17 cellular contexts compared by ENCODE assay signal in genomic region chr1:22879445-22879844, GRCh38.
DNase-seq lines count a peak whose midpoint lies in the region; ATAC-seq, FAIRE-seq and TF ChIP-seq lines count a peak whose summit lies in the region.
"Had no signal": no experiment of that assay in that cellular context is flagged by ENCODE, and none has a peak within 500 bp of the region (broad histone marks: within the 10 kb centered on the region; RNA-seq: fewer than 3 reads in every experiment).

No MANE protein-coding gene starts in this region.

- POLR2A ChIA-PET in SK-N-SH (lab: Yijun Ruan, JAX) (no interaction called here), HEK293 (lab: Yijun Ruan, JAX) (no interaction called here)

- H3F3A ChIP-seq in SK-N-SH (replicated peaks; ENCODE audit: insufficient read depth) = no peaks in the 10 kb centered on the region

- ATAC-seq in SK-N-SH treated with all-trans-retinoic acid at 6 μM for 48 hours = no peak
- no peak for ATAC-seq in GM19328 (IDR thresholded peaks at IDR 0.05; ENCODE audit: unreplicated experiment)
- ATAC-seq in HG03432 (IDR thresholded peaks at IDR 0.05; ENCODE audit: unreplicated experiment) = no peak

- CTCF ChIA-PET in SK-N-SH (lab: Yijun Ruan, JAX) = interaction anchor here (1.3 to 2.6 kb wide), 2 partner anchors 9 to 17 kb away, joined by 5 to 13 read pairs; no protein-coding TSS in a partner anchor
- CTCF ChIA-PET in HEK293 (lab: Yijun Ruan, JAX) = interaction anchor here (0.7 to 1.1 kb wide), 4 partner anchors 9 to 205 kb away, joined by 3 to 4 read pairs (median 4); no protein-coding TSS in a partner anchor

- H3K4me3 ChIP-seq in SK-N-SH (ENCODE audit: low read depth in 2 of 2, low read length in 1 of 2) (no peak overlapping the region), HEK293 (ENCODE audit: low read depth, low read length) (no peak overlapping the region), bronchial epithelial cell (ENCODE audit: low read depth, low read length) (no peak overlapping the region), Karpas-422 (ENCODE audit: low read length) (no peak overlapping the region)
- H3K4me3 ChIP-seq: HAP-1 had no signal

- H3K79me2 ChIP-seq in SK-N-SH (ENCODE audit: insufficient read depth) (no peaks in the 10 kb centered on the region), Karpas-422 (ENCODE audit: low read length) (no peaks in the 10 kb centered on the region)

- no peak for TF ChIP-seq CTCF in SK-N-SH (IDR thresholded peaks at IDR 0.05)
- no peak for TF ChIP-seq CTCF in HEK293 (tag by site-specific recombination; IDR thresholded peaks at IDR 0.05)
- no peak for TF ChIP-seq CTCF in bronchial epithelial cell (IDR thresholded peaks at IDR 0.05; ENCODE audit: insufficient read depth, low read length, severe bottlenecking)

- H3K4me2 ChIP-seq in SK-N-SH (0 out of 2 replicates have a peak overlapping the region, but pooled peaks have one; percentile 3), Karpas-422 (ENCODE audit: low read depth, low read length, poor library complexity, severe bottlenecking) (no peak overlapping the region)

- no peak for TF ChIP-seq RAD21 in SK-N-SH (IDR thresholded peaks at IDR 0.05; ENCODE audit: low read length)

- H3K9me2 ChIP-seq in SK-N-SH = no peaks in the 10 kb centered on the region
- H3K9me2 ChIP-seq in Karpas-422 (replicated peaks; ENCODE audit: insufficient read depth, low read length) = no peaks in the 10 kb centered on the region

- H2AFZ ChIP-seq in SK-N-SH (ENCODE audit: low read depth) (no peak overlapping the region), Karpas-422 (ENCODE audit: low read length) (no peak overlapping the region)

- H4K20me1 ChIP-seq in SK-N-SH (ENCODE audit: insufficient read depth) (no peaks in the 10 kb centered on the region), Karpas-422 (ENCODE audit: insufficient read depth, low read depth, low read length) (no peaks in the 10 kb centered on the region)

- peaks cover 0 to 8% of the 10 kb centered on the region in 2 experiments; a peak in 3 of 4 replicates for H3K4me1 ChIP-seq in SK-N-SH (ENCODE audit: control insufficient read depth in 1 of 2, insufficient read depth in 2 of 2, low read depth in 1 of 2, low read length in 1 of 2)
- no peaks in the 10 kb centered on the region for H3K4me1 ChIP-seq in HEK293 (ENCODE audit: control insufficient read depth, insufficient read depth, low read length)
- no peaks in the 10 kb centered on the region for H3K4me1 ChIP-seq in Karpas-422 (ENCODE audit: low read length)
- H3K4me1 ChIP-seq: HAP-1 had no signal

- TF ChIP-seq EP300 in SK-N-SH (IDR thresholded peaks at IDR 0.05; ENCODE audit: borderline replicate concordance in 1 of 2, low read depth in 1 of 2, low read length in 1 of 2) = no peak

- 0% methylated on average over 1 of the region's 3 CpGs for WGBS in SK-N-SH (ENCODE audit: low lambda C conversion rate)

- H3K9ac ChIP-seq in SK-N-SH (no peak overlapping the region), Karpas-422 (ENCODE audit: low read length) (no peak overlapping the region)

- no peaks in the 10 kb centered on the region for H3K27me3 ChIP-seq in SK-N-SH (ENCODE audit: insufficient read depth)
- no peaks in the 10 kb centered on the region for H3K27me3 ChIP-seq in bronchial epithelial cell (ENCODE audit: control insufficient read depth, insufficient read depth, low read length)
- no peaks in the 10 kb centered on the region for H3K27me3 ChIP-seq in Karpas-422 (ENCODE audit: low read length)

- no peaks in the 10 kb centered on the region for H3K9me3 ChIP-seq in SK-N-SH
- no peaks in the 10 kb centered on the region for H3K9me3 ChIP-seq in HEK293 (ENCODE audit: control insufficient read depth, insufficient read depth, low read depth, low read length)
- no peaks in the 10 kb centered on the region for H3K9me3 ChIP-seq in Karpas-422 (ENCODE audit: low read length)
- H3K9me3 ChIP-seq: HAP-1 had no signal

- peaks cover 0 to 4% of the 10 kb centered on the region in 2 experiments for H3K36me3 ChIP-seq in SK-N-SH (replicated peaks in 1 of 2; ENCODE audit: control insufficient read depth in 1 of 2, insufficient read depth in 2 of 2, low read length in 1 of 2)
- H3K36me3 ChIP-seq in HEK293 (ENCODE audit: control insufficient read depth in 2 of 2, insufficient read depth in 1 of 2, low read length in 2 of 2) = no peaks in the 10 kb centered on the region
- H3K36me3 ChIP-seq in bronchial epithelial cell (ENCODE audit: control insufficient read depth, insufficient read depth, low read length) = no peaks in the 10 kb centered on the region
- no peaks in the 10 kb centered on the region for H3K36me3 ChIP-seq in Karpas-422 (ENCODE audit: insufficient read depth, low read length)
- H3K36me3 ChIP-seq: HAP-1 had no signal

- peak; percentile 70 for FAIRE-seq in bronchial epithelial cell (lab: Jason Lieb, UNC)
- FAIRE-seq: G401.6, GM12891, HTR-8/SVneo had no signal

- H3K27ac ChIP-seq in SK-N-SH (ENCODE audit: low read depth in 2 of 2, low read length in 1 of 2) (no peak overlapping the region; a peak in 1 of 4 replicates), HEK293 (ENCODE audit: extremely low read depth, low read depth, low read length) (no peak overlapping the region), Karpas-422 (ENCODE audit: low read length) (no peak overlapping the region)
- H3K27ac ChIP-seq: 22Rv1, C4-2B had no signal

- DNase-seq in SK-N-SH (no peak), bronchial epithelial cell (ENCODE audit: low read depth) (no peak), Karpas-422 (no peak)
- DNase-seq: CD4-positive, alpha-beta memory T cell; DMS79; GOT3; KBM-7 had no signal

TF ChIP-seq in SK-N-SH, 30 proteins besides CTCF, POLR2A, EP300 and RAD21 (continues in another document):
- TF ChIP-seq GATA2 (CRISPR knock-in tag; IDR thresholded peaks at IDR 0.05) = no peak
- no peak for TF ChIP-seq JUND (IDR thresholded peaks at IDR 0.05)
- TF ChIP-seq PBX3 (IDR thresholded peaks at IDR 0.05) = no peak
- TF ChIP-seq USF2 (IDR thresholded peaks at IDR 0.05; ENCODE audit: borderline replicate concordance, low read depth, low read length) = no peak

TF ChIP-seq in SK-N-SH treated with all-trans-retinoic acid at 6 μM for 48 hours, 23 proteins besides CTCF, POLR2A, EP300 and RAD21 (continues in another document):
- TF ChIP-seq OSR1 (CRISPR knock-in tag; IDR thresholded peaks at IDR 0.05) = no peak
- no peak for TF ChIP-seq PATZ1 (CRISPR knock-in tag; IDR thresholded peaks at IDR 0.05; ENCODE audit: borderline replicate concordance)
- no peak for TF ChIP-seq ZNF565 (CRISPR knock-in tag; conservative IDR thresholded peaks at IDR 0.05; ENCODE audit: low read depth)
- no peak for TF ChIP-seq PPARA (CRISPR knock-in tag; IDR thresholded peaks at IDR 0.05; ENCODE audit: borderline replicate concordance)
- TF ChIP-seq CSDC2 (CRISPR knock-in tag; IDR thresholded peaks at IDR 0.05) = no peak
- no peak for TF ChIP-seq ZFP30 (CRISPR knock-in tag; IDR thresholded peaks at IDR 0.05)
- TF ChIP-seq ZC3H10 (CRISPR knock-in tag; IDR thresholded peaks at IDR 0.05) = no peak
- TF ChIP-seq ZNF70 (CRISPR knock-in tag; IDR thresholded peaks at IDR 0.05) = no peak
- TF ChIP-seq TOX (CRISPR knock-in tag; IDR thresholded peaks at IDR 0.05; ENCODE audit: borderline replicate concordance) = no peak
- TF ChIP-seq BACH2 (CRISPR knock-in tag; IDR thresholded peaks at IDR 0.05; ENCODE audit: borderline replicate concordance) = no peak
- no peak for TF ChIP-seq SNAI2 (CRISPR knock-in tag; IDR thresholded peaks at IDR 0.05)

TF ChIP-seq in HEK293, 187 proteins besides CTCF, POLR2A, EP300 and RAD21 (continues in another document):
- TF ChIP-seq ZNF664 (tag by site-specific recombination; IDR thresholded peaks at IDR 0.05) (peak; percentile 55; the same call in 1 of the 2 replicates), ZBTB44 (tag by site-specific recombination; IDR thresholded peaks at IDR 0.05) (no peak), ZNF169 (tag by site-specific recombination; IDR thresholded peaks at IDR 0.05) (no peak), RBAK (tag by site-specific recombination; IDR thresholded peaks at IDR 0.05) (no peak), ZBTB11 (tag by site-specific recombination; conservative IDR thresholded peaks at IDR 0.05; ENCODE audit: low read depth) (no peak), ZNF580 (tag by site-specific recombination; IDR thresholded peaks at IDR 0.05) (no peak)
